In the genomic region with DNA sequence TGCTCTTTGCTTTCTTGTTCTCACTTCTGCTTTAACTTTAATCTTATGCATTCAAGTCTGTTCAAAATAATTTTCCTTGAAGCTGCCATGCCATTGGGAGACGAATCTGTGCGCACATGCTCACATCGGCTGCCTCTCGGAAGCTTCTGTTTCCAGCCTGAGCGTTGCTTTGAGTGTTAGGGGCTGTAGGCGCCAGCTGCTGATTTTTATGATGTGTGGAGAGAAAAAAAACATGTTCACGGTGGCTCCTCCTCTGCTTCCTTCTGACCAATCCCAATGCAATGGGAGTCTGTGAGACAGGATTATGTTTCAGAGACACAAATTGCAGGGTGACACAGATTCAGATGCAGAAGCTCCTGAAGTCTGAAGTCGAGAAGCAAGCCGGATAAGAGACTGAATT, we compare ENCODE assay signal across 1 cellular context.
TF ChIP-seq lines count a peak whose summit lies in the region.

Gene MC4R (minus strand): TSS at position 178 of the 400 bp plus-strand sequence. CDS start 426 bp downstream, outside the sequence.

TF ChIP-seq in GM23338, 12 proteins besides CTCF, POLR2A, EP300 and RAD21 (continued from another document):
- TF ChIP-seq, protein P1, sequence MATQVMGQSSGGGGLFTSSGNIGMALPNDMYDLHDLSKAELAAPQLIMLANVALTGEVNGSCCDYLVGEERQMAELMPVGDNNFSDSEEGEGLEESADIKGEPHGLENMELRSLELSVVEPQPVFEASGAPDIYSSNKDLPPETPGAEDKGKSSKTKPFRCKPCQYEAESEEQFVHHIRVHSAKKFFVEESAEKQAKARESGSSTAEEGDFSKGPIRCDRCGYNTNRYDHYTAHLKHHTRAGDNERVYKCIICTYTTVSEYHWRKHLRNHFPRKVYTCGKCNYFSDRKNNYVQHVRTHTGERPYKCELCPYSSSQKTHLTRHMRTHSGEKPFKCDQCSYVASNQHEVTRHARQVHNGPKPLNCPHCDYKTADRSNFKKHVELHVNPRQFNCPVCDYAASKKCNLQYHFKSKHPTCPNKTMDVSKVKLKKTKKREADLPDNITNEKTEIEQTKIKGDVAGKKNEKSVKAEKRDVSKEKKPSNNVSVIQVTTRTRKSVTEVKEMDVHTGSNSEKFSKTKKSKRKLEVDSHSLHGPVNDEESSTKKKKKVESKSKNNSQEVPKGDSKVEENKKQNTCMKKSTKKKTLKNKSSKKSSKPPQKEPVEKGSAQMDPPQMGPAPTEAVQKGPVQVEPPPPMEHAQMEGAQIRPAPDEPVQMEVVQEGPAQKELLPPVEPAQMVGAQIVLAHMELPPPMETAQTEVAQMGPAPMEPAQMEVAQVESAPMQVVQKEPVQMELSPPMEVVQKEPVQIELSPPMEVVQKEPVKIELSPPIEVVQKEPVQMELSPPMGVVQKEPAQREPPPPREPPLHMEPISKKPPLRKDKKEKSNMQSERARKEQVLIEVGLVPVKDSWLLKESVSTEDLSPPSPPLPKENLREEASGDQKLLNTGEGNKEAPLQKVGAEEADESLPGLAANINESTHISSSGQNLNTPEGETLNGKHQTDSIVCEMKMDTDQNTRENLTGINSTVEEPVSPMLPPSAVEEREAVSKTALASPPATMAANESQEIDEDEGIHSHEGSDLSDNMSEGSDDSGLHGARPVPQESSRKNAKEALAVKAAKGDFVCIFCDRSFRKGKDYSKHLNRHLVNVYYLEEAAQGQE (IDR thresholded peaks at IDR 0.05; ENCODE audit: unreplicated experiment): no peak
- no peak for TF ChIP-seq NANOG (IDR thresholded peaks at IDR 0.05; ENCODE audit: borderline replicate concordance)
- TF ChIP-seq, protein P2, sequence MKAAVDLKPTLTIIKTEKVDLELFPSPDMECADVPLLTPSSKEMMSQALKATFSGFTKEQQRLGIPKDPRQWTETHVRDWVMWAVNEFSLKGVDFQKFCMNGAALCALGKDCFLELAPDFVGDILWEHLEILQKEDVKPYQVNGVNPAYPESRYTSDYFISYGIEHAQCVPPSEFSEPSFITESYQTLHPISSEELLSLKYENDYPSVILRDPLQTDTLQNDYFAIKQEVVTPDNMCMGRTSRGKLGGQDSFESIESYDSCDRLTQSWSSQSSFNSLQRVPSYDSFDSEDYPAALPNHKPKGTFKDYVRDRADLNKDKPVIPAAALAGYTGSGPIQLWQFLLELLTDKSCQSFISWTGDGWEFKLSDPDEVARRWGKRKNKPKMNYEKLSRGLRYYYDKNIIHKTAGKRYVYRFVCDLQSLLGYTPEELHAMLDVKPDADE (IDR thresholded peaks at IDR 0.05): no peak
- TF ChIP-seq EZH2 (IDR thresholded peaks at IDR 0.05; ENCODE audit: low read depth, unreplicated experiment): no peak
- TF ChIP-seq CREB1 (CRISPR knock-in tag; IDR thresholded peaks at IDR 0.05; ENCODE audit: low read depth): no peak
- TF ChIP-seq JUNB (IDR thresholded peaks at IDR 0.05; ENCODE audit: unreplicated experiment): no peak
- TF ChIP-seq POLR2AphosphoS5 (IDR thresholded peaks at IDR 0.05; ENCODE audit: low read depth): no peak
- no peak for TF ChIP-seq EZH2phosphoT487 (IDR thresholded peaks at IDR 0.05; ENCODE audit: unreplicated experiment)
- no peak for TF ChIP-seq ZNF114 (CRISPR knock-in tag; IDR thresholded peaks at IDR 0.05)
